ENCODE assay signal across 8 cellular contexts in the genomic region with DNA sequence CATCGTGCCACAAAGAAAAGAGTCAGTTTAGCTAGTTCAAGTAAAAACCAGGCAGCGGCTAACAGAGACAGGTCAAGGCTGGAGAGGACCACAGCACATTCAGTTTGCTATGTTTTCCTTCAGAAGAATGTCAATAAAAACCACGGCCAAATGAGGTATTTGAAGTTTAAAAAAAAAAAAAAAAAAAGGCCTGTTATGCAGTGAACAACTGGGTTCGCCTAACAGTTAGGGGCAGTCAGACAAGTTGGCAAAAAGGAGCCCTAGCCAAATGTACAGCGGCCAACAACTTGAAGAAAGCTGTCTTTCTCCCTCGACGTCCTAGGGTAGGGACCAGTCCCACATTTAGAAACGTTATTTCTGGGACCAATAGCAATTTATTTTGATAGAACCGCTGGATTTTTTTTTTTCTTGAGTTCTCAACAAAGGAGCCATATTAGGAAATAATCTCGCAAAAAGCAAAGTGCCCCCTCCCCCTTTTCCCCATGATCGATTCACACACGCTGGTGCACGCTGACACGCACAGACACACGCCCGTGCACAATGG.
DNase-seq lines count a peak whose midpoint lies in the region; ATAC-seq and TF ChIP-seq lines count a peak whose summit lies in the region.

No MANE protein-coding gene starts in this region.

- DNase-seq in effector memory CD4-positive, alpha-beta T cell: no peak
- DNase-seq in GF-D8 (lab: John Stamatoyannopoulos, UW): no peak
- DNase-seq in GM10266 (ENCODE audit: extremely low spot score): no peak

- H3K36me3 ChIP-seq in ACC112 (ENCODE audit: insufficient read depth, low read length) (no peaks in the 10 kb centered on the region), muscle layer of colon (ENCODE audit: insufficient read depth, low read length) (no peaks in the 10 kb centered on the region)
- no peaks in the 10 kb centered on the region for H3K36me3 ChIP-seq in effector memory CD4-positive, alpha-beta T cell (ENCODE audit: control insufficient read depth, insufficient read depth, low read length)

- no peak overlapping the region for H3K27ac Mint-ChIP-seq in IgD-negative memory B cell

- H3K27ac ChIP-seq in ACC112 (ENCODE audit: low read depth, low read length) (0 out of 2 replicates have a peak overlapping the region, but pooled peaks have one; percentile 13), muscle layer of colon (ENCODE audit: low read depth, low read length) (peak overlapping the region; percentile 88)
- no peak overlapping the region for H3K27ac ChIP-seq in effector memory CD4-positive, alpha-beta T cell (ENCODE audit: insufficient read depth, low read length, poor library complexity, severe bottlenecking)

- peaks cover 1% of the 10 kb centered on the region for H3K36me3 Mint-ChIP-seq in IgD-negative memory B cell

- H3K79me2 ChIP-seq in ACC112 (ENCODE audit: control insufficient read depth, insufficient read depth, low read length, unreplicated experiment): peaks cover 8% of the 10 kb centered on the region

- ATAC-seq in GM19328 (IDR thresholded peaks at IDR 0.05; ENCODE audit: unreplicated experiment) (no peak), GM19463 (IDR thresholded peaks at IDR 0.05; ENCODE audit: unreplicated experiment) (no peak)

- peak overlapping the region; percentile 91 for H3K4me3 ChIP-seq in ACC112 (ENCODE audit: low read depth, low read length)
- H3K4me3 ChIP-seq in effector memory CD4-positive, alpha-beta T cell (ENCODE audit: insufficient read depth, low read depth, low read length, poor library complexity, severe bottlenecking): peak overlapping the region; percentile 37
- peak overlapping the region; percentile 39 to 86 for H3K4me3 ChIP-seq in muscle layer of colon (ENCODE audit: low read depth in 1 of 2, low read length in 2 of 2)

- H3K4me3 Mint-ChIP-seq in IgD-negative memory B cell: peak overlapping the region in 3 of 4 donors; percentile 38 to 91 (median 72)

- no peaks in the 10 kb centered on the region for H3K9me3 Mint-ChIP-seq in IgD-negative memory B cell

- no peak for TF ChIP-seq CTCF in GM10266 (IDR thresholded peaks at IDR 0.05; ENCODE audit: control insufficient read depth, insufficient read depth, low read depth, missing control alignments)

- H3K4me1 ChIP-seq in ACC112 (ENCODE audit: control insufficient read depth, insufficient read depth, low read length, unreplicated experiment) (peaks cover 13% of the 10 kb centered on the region), muscle layer of colon (ENCODE audit: insufficient read depth, low read length) (peaks cover 14% of the 10 kb centered on the region)
- H3K4me1 ChIP-seq in effector memory CD4-positive, alpha-beta T cell (ENCODE audit: control insufficient read depth, insufficient read depth, low read length, poor library complexity, severe bottlenecking): peaks cover 4% of the 10 kb centered on the region

- peaks cover 4 to 11% (median 8%) of the 10 kb centered on the region in 3 donors for H3K4me1 Mint-ChIP-seq in IgD-negative memory B cell

- H3K27me3 ChIP-seq in ACC112 (ENCODE audit: insufficient read depth, low read length): no peaks in the 10 kb centered on the region
- peaks cover 15% of the 10 kb centered on the region for H3K27me3 ChIP-seq in effector memory CD4-positive, alpha-beta T cell (replicated peaks; ENCODE audit: control insufficient read depth, insufficient read depth, low read length, poor library complexity, severe bottlenecking)
- no peaks in the 10 kb centered on the region for H3K27me3 ChIP-seq in muscle layer of colon (ENCODE audit: control insufficient read depth in 1 of 2, insufficient read depth in 2 of 2, low read length in 2 of 2)

- H3K9ac ChIP-seq in muscle layer of colon (ENCODE audit: low read length): peak overlapping the region; percentile 68

- H3K27me3 Mint-ChIP-seq in IgD-negative memory B cell: peaks cover 25% of the 10 kb centered on the region

- H3K9me3 ChIP-seq in effector memory CD4-positive, alpha-beta T cell (ENCODE audit: control insufficient read depth, low read length): no peaks in the 10 kb centered on the region
- H3K9me3 ChIP-seq in muscle layer of colon (ENCODE audit: low read length): no peaks in the 10 kb centered on the region

- H2AFZ ChIP-seq in ACC112 (ENCODE audit: low read length, unreplicated experiment): peak overlapping the region; percentile 65

Comparison
In these comparisons a context has a peak if more than half of its experiments do, and no peak if none do; other contexts are left out.
1. H3K4me3 ChIP-seq: peak in every context shown above with its lines; median percentile 91 in ACC112; 62 in muscle layer of colon; 37 in effector memory CD4-positive, alpha-beta T cell.